In genomic region chr7:80137410-80137809, GRCh38 we compare ENCODE assay signal across 2 cellular contexts.
TF ChIP-seq lines count a peak whose summit lies in the region.

No MANE protein-coding gene starts in this region.

TF ChIP-seq in SK-N-SH, 30 proteins besides CTCF, POLR2A, EP300 and RAD21 (continued from another document):
- no peak for TF ChIP-seq TCF12 (IDR thresholded peaks at IDR 0.05)
- TF ChIP-seq CHD2 (IDR thresholded peaks at IDR 0.05; ENCODE audit: low read length, partially characterized antibody): no peak

TF ChIP-seq in SK-N-SH treated with all-trans-retinoic acid at 6 μM for 48 hours, 23 proteins besides CTCF, POLR2A, EP300 and RAD21:
- TF ChIP-seq ARNTL (CRISPR knock-in tag; IDR thresholded peaks at IDR 0.05; ENCODE audit: borderline replicate concordance, low read depth) (no peak), SNAI2 (CRISPR knock-in tag; IDR thresholded peaks at IDR 0.05) (no peak), ZNF8 (CRISPR knock-in tag; IDR thresholded peaks at IDR 0.05) (no peak), TCF4 (CRISPR knock-in tag; IDR thresholded peaks at IDR 0.05; ENCODE audit: borderline replicate concordance) (no peak), TOX (CRISPR knock-in tag; IDR thresholded peaks at IDR 0.05; ENCODE audit: borderline replicate concordance) (no peak), GLIS3 (CRISPR knock-in tag; IDR thresholded peaks at IDR 0.05) (no peak), ZC3H10 (CRISPR knock-in tag; IDR thresholded peaks at IDR 0.05) (no peak)
- TF ChIP-seq, protein P1, sequence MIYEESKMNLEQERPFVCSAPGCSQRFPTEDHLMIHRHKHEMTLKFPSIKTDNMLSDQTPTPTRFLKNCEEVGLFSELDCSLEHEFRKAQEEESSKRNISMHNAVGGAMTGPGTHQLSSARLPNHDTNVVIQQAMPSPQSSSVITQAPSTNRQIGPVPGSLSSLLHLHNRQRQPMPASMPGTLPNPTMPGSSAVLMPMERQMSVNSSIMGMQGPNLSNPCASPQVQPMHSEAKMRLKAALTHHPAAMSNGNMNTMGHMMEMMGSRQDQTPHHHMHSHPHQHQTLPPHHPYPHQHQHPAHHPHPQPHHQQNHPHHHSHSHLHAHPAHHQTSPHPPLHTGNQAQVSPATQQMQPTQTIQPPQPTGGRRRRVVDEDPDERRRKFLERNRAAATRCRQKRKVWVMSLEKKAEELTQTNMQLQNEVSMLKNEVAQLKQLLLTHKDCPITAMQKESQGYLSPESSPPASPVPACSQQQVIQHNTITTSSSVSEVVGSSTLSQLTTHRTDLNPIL (CRISPR knock-in tag; IDR thresholded peaks at IDR 0.05; ENCODE audit: low read depth): no peak
